14 cellular contexts compared by ENCODE assay signal in genomic region chr3:10334461-10334860, GRCh38. TPM values are rescaled to one million over a fixed set of nuclear protein-coding genes. Genes with fewer than 3 reads are reported as not detected.
A peak's percentile ranks its signal among the peaks of the same experiment; 100 is the strongest.
DNase-seq lines count a peak whose midpoint lies in the region; ATAC-seq and TF ChIP-seq lines count a peak whose summit lies in the region.
"Had no signal": no experiment of that assay in that cellular context is flagged by ENCODE, and none has a peak within 500 bp of the region (broad histone marks: within the 10 kb centered on the region; RNA-seq: fewer than 3 reads in every experiment).

No MANE protein-coding gene starts in this region.

- no peaks in the 10 kb centered on the region for H3K4me1 ChIP-seq in mucosa of descending colon (ENCODE audit: low read depth)

- H3K9me3 ChIP-seq in mucosa of descending colon = no peaks in the 10 kb centered on the region

- no peak for DNase-seq in AG04449 (ENCODE audit: low read depth, low spot score)
- DNase-seq in H7 = peak; percentile 85
- DNase-seq in astrocyte of the spinal cord (ENCODE audit: low read depth, low spot score) = peak; percentile 20
- no peak for DNase-seq in KG1 (lab: John Stamatoyannopoulos, UW)
- no peak for DNase-seq in mucosa of descending colon
- DNase-seq: activated CD4-positive, alpha-beta T cell treated with anti-CD3 and anti-CD28 coated beads for 36 hours; NCI-H1092 treated with DMSO at 0.1 percent for 48 hours; stimulated activated CD4-positive, alpha-beta T cell treated with anti-CD3 and anti-CD28 coated beads, Interleukin-12 subunit alpha, Interleukin-12 subunit beta, amount 100 ng/mL, for 4 hours; stimulated activated naive CD8-positive, alpha-beta T cell treated with anti-CD3 and anti-CD28 coated beads, Interleukin-15, amount 100 ng/mL, for 72 hours had no signal

- in situ Hi-C loops in astrocyte of the spinal cord (cut with HindIII; ENCODE audit: low sequenced_read_pairs) = no loop called here

- no peak for ATAC-seq in HG03196 (IDR thresholded peaks at IDR 0.05; ENCODE audit: unreplicated experiment)
- no peak for ATAC-seq in GM18858 (IDR thresholded peaks at IDR 0.05; ENCODE audit: unreplicated experiment)
- ATAC-seq in mucosa of descending colon = no peak
- ATAC-seq: activated CD4-positive, alpha-beta T cell treated with anti-CD3 and anti-CD28 coated beads for 36 hours; stimulated activated naive CD8-positive, alpha-beta T cell treated with anti-CD3 and anti-CD28 coated beads, Interleukin-15, amount 100 ng/mL, for 72 hours had no signal

- CTCF ChIA-PET in AG04449 (lab: Yijun Ruan, JAX) = interaction anchor here (0.7 to 2.1 kb wide), 6 partner anchors 10 to 405 kb away, joined by 3 to 32 read pairs (median 6); no protein-coding TSS in a partner anchor

- TF ChIP-seq CTCF in AG04449 (IDR thresholded peaks at IDR 0.05; ENCODE audit: insufficient read depth, low read length, missing control alignments) (peak; percentile 28), astrocyte of the spinal cord (IDR thresholded peaks at IDR 0.05; ENCODE audit: low read depth, low read length) (peak; percentile 25), mucosa of descending colon (IDR thresholded peaks at IDR 0.05) (no peak)

- intact Hi-C loops in mucosa of descending colon (cut with DNase I, micrococcal nuclease) = no loop called here

- POLR2A ChIA-PET in AG04449 (lab: Yijun Ruan, JAX) = no interaction called here

- H3K27ac ChIP-seq in layer of hippocampus (ENCODE audit: low read depth, low read length) = peak overlapping the region; percentile 21
- H3K27ac ChIP-seq: RWPE1 had no signal

- H3K36me3 ChIP-seq in H7 (replicated peaks; ENCODE audit: control insufficient read depth, insufficient read depth, low read length) (no peaks in the 10 kb centered on the region), mucosa of descending colon (ENCODE audit: low read depth) (no peaks in the 10 kb centered on the region)

- H3K4me3 ChIP-seq in AG04449 (ENCODE audit: low read depth, low read length) = no peak overlapping the region
- no peak overlapping the region for H3K4me3 ChIP-seq in H7 (ENCODE audit: insufficient read depth, low read depth, low read length)
- H3K4me3 ChIP-seq in astrocyte of the spinal cord (ENCODE audit: low read depth, low read length) = no peak overlapping the region
- no peak overlapping the region for H3K4me3 ChIP-seq in mucosa of descending colon
- H3K4me3 ChIP-seq: lung had no signal

- H3K27me3 ChIP-seq in H7 (ENCODE audit: control insufficient read depth, insufficient read depth, low read length) (no peaks in the 10 kb centered on the region; the same call in 1 of the 2 replicates), layer of hippocampus (ENCODE audit: control insufficient read depth, insufficient read depth, low read length) (no peaks in the 10 kb centered on the region)

RNA-seq across cellular contexts. Expression of gene SEC13, which starts 13.5 kb away (rescaled TPM):
- 193 and 204 TPM in 2 replicates for total RNA-seq in H7 (2014; rRNA removed; shearing (Covaris generic))
- total RNA-seq in mucosa of descending colon = 100 to 1,000 TPM in 1 of 3 donors, 10 to 100 TPM in 2; 88.1 to 127 (median 95.3) TPM

RNA-seq across cellular contexts. Expression of gene GHRL, which starts 41.7 kb away (rescaled TPM):
- not detected in 2 replicates for total RNA-seq in H7 (2014; rRNA removed; shearing (Covaris generic))
- under 1 TPM; 0.51 to 0.63 (median 0.55) TPM for total RNA-seq in mucosa of descending colon

Comparison
In these comparisons a context has a peak if more than half of its experiments do, and no peak if none do; other contexts are left out.
1. DNase-seq: peak in H7 (single experiment) and astrocyte of the spinal cord (single experiment); none in AG04449 (single experiment), KG1 (single experiment) and mucosa of descending colon (0 of 3).